In genomic region chr6:97438011-97438671, GRCh38 we compare ENCODE assay signal across 20 cellular contexts.
DNase-seq lines count a peak whose midpoint lies in the region; ATAC-seq and TF ChIP-seq lines count a peak whose summit lies in the region.
"Had no signal": no experiment of that assay in that cellular context is flagged by ENCODE, and none has a peak within 500 bp of the region (broad histone marks: within the 10 kb centered on the region; RNA-seq: fewer than 3 reads in every experiment).

No MANE protein-coding gene starts in this region.

- H3K27ac ChIP-seq in cingulate gyrus (ENCODE audit: low read depth, low read length) = peak overlapping the region; percentile 76
- H3K27ac ChIP-seq in left lung = no peak overlapping the region
- H3K27ac ChIP-seq: esophagus squamous epithelium, SJCRH30, upper lobe of left lung had no signal

- no peaks in the 10 kb centered on the region for H3K9me3 ChIP-seq in left lung
- H3K9me3 ChIP-seq: esophagus squamous epithelium, SJCRH30, upper lobe of left lung had no signal

- no peaks in the 10 kb centered on the region for H3K27me3 ChIP-seq in left lung
- H3K27me3 ChIP-seq: esophagus squamous epithelium, SJCRH30, upper lobe of left lung had no signal

- H3K4me3 ChIP-seq in left lung = no peak overlapping the region
- H3K4me3 ChIP-seq: esophagus squamous epithelium, SJCRH30, upper lobe of left lung had no signal

- TF ChIP-seq CTCF in left lung (IDR thresholded peaks at IDR 0.05) = no peak

- H3K27ac Mint-ChIP-seq in activated T-cell treated with anti-CD3 and anti-CD28 coated beads, Interleukin-2, amount 50 U/mL, for 72 hours = no peak overlapping the region
- H3K27ac Mint-ChIP-seq: activated CD4-positive, alpha-beta memory T cell treated with anti-CD3 and anti-CD28 coated beads for 36 hours; activated T-helper 17 cell treated with anti-CD3 and anti-CD28 coated beads, Interleukin-2, amount 50 U/mL, for 72 hours; natural killer cell treated with Interleukin-12 subunit alpha and Interleukin-12 subunit beta and Interleukin-15 and Interleukin-18, amount 100 ng/mL, for 72 hours had no signal

- no peaks in the 10 kb centered on the region for H3K9me3 Mint-ChIP-seq in activated T-cell treated with anti-CD3 and anti-CD28 coated beads, Interleukin-2, amount 50 U/mL, for 72 hours
- H3K9me3 Mint-ChIP-seq: activated T-helper 17 cell treated with anti-CD3 and anti-CD28 coated beads, Interleukin-2, amount 50 U/mL, for 72 hours had no signal

- ATAC-seq in GM18868 (IDR thresholded peaks at IDR 0.05; ENCODE audit: unreplicated experiment) (peak; percentile 31), GM21529 (IDR thresholded peaks at IDR 0.05; ENCODE audit: unreplicated experiment) (peak; percentile 53), HG03139 (IDR thresholded peaks at IDR 0.05; ENCODE audit: unreplicated experiment) (peak; percentile 78), left lung (no peak)
- no peak for ATAC-seq in activated T-cell treated with anti-CD3 and anti-CD28 coated beads, Interleukin-2, amount 50 U/mL, for 72 hours (replicated peaks in 1 of 2)
- ATAC-seq: activated T-helper 17 cell treated with anti-CD3 and anti-CD28 coated beads, Interleukin-2, amount 50 U/mL, for 72 hours; natural killer cell treated with Interleukin-12 subunit alpha and Interleukin-12 subunit beta and Interleukin-15 and Interleukin-18, amount 100 ng/mL, for 72 hours had no signal

- no peaks in the 10 kb centered on the region for H3K4me1 ChIP-seq in left lung
- H3K4me1 ChIP-seq: esophagus squamous epithelium, SJCRH30, upper lobe of left lung had no signal

- no peaks in the 10 kb centered on the region for H3K36me3 ChIP-seq in left lung
- H3K36me3 ChIP-seq: esophagus squamous epithelium, SJCRH30, upper lobe of left lung had no signal

- H3K27me3 Mint-ChIP-seq in activated T-cell treated with anti-CD3 and anti-CD28 coated beads, Interleukin-2, amount 50 U/mL, for 72 hours (ENCODE audit: low read depth) = peaks cover 16% of the 10 kb centered on the region
- H3K27me3 Mint-ChIP-seq: natural killer cell treated with Interleukin-12 subunit alpha and Interleukin-12 subunit beta and Interleukin-15 and Interleukin-18, amount 100 ng/mL, for 72 hours had no signal

- H3K4me1 Mint-ChIP-seq in activated T-cell treated with anti-CD3 and anti-CD28 coated beads, Interleukin-2, amount 50 U/mL, for 72 hours (ENCODE audit: low read depth) = no peaks in the 10 kb centered on the region
- H3K4me1 Mint-ChIP-seq: activated T-helper 17 cell treated with anti-CD3 and anti-CD28 coated beads, Interleukin-2, amount 50 U/mL, for 72 hours had no signal

- H3K36me3 Mint-ChIP-seq in activated T-cell treated with anti-CD3 and anti-CD28 coated beads, Interleukin-2, amount 50 U/mL, for 72 hours (ENCODE audit: insufficient read depth in 2 of 2) = no peaks in the 10 kb centered on the region
- H3K36me3 Mint-ChIP-seq: activated CD4-positive, alpha-beta memory T cell treated with anti-CD3 and anti-CD28 coated beads for 36 hours; natural killer cell treated with Interleukin-12 subunit alpha and Interleukin-12 subunit beta and Interleukin-15 and Interleukin-18, amount 100 ng/mL, for 72 hours had no signal

- H3K4me3 Mint-ChIP-seq in activated T-cell treated with anti-CD3 and anti-CD28 coated beads, Interleukin-2, amount 50 U/mL, for 72 hours = no peak overlapping the region
- H3K4me3 Mint-ChIP-seq: activated CD4-positive, alpha-beta memory T cell treated with anti-CD3 and anti-CD28 coated beads for 36 hours; activated T-helper 17 cell treated with anti-CD3 and anti-CD28 coated beads, Interleukin-2, amount 50 U/mL, for 72 hours; natural killer cell treated with Interleukin-12 subunit alpha and Interleukin-12 subunit beta and Interleukin-15 and Interleukin-18, amount 100 ng/mL, for 72 hours had no signal

- DNase-seq in DMS153 treated with DMSO at 0.1 percent for 48 hours (lab: John Stamatoyannopoulos, UW; ENCODE audit: unreplicated experiment) (no peak), left lung (no peak), glomerular visceral epithelial cell (ENCODE audit: extremely low spot score) (no peak)
- no peak for DNase-seq in activated T-cell treated with anti-CD3 and anti-CD28 coated beads, Interleukin-2, amount 50 U/mL, for 72 hours
- DNase-seq: activated CD4-positive, alpha-beta memory T cell treated with anti-CD3 and anti-CD28 coated beads for 36 hours; aorta; Calu3; dermis blood vessel endothelial cell; esophagus squamous epithelium; NCI-H2029; retina; SJCRH30; stimulated activated CD4-positive, alpha-beta T cell treated with anti-CD3 and anti-CD28 coated beads, Interleukin-1b, Interleukin-23, amount 100 ng/mL, for 48 hours; upper lobe of left lung had no signal

- intact Hi-C loops in left lung (cut with DNase I) = no loop called here

Comparison
In these comparisons a context has a peak if more than half of its experiments do, and no peak if none do; other contexts are left out.
1. ATAC-seq: peak in GM18868 (single experiment), GM21529 (single experiment) and HG03139 (single experiment); none in activated T-cell treated with anti-CD3 and anti-CD28 coated beads, Interleukin-2, amount 50 U/mL, for 72 hours (0 of 2) and left lung (single experiment).